36 cellular contexts compared by ENCODE assay signal in the genomic region with DNA sequence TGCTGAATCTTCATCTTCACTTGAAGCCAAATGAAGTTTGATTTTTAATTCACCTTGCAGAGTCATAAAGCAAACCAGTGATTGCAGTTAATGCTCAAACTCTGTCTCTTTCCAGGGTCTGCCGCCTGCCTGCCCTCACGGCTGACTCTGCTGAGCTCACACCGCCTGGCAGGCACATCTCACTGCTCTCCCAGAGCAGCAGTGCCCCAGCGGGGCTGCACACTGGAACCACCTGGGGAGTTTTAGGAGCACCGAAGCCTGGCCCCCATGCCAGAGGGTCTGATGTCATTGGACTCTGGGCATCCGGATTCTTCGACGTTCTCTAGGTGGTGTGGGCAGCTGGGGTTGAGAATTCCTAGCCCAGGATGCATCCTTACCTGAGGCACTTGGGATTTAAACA.
"Had no signal": no experiment of that assay in that cellular context is flagged by ENCODE, and none has a peak within 500 bp of the region (broad histone marks: within the 10 kb centered on the region; RNA-seq: fewer than 3 reads in every experiment).

No MANE protein-coding gene starts in this region.

- H3K36me3 ChIP-seq: ascending aorta, cardiac muscle cell had no signal

- FAIRE-seq: TTC549 had no signal

- ATAC-seq: activated CD4-positive, alpha-beta T cell treated with anti-CD3 and anti-CD28 coated beads for 36 hours; activated CD4-positive, CD25-positive, alpha-beta regulatory T cell treated with anti-CD3 and anti-CD28 coated beads, Interleukin-2, amount 50 U/mL, for 24 hours; activated CD8-positive, alpha-beta memory T cell treated with anti-CD3 and anti-CD28 coated beads, Interleukin-2, amount 10 ng/mL, durations not matched to agents 7 days and 5 days; activated CD8-positive, alpha-beta T cell treated with anti-CD3 and anti-CD28 coated beads for 36 hours; activated naive CD8-positive, alpha-beta T cell treated with anti-CD3 and anti-CD28 coated beads, Interleukin-2, amount 50 U/mL, for 24 hours had no signal

- H3K27me3 ChIP-seq: ascending aorta had no signal

- H3K4me3 Mint-ChIP-seq: activated CD4-positive, alpha-beta T cell treated with anti-CD3 and anti-CD28 coated beads for 36 hours; activated CD4-positive, alpha-beta T cell treated with anti-CD3 and anti-CD28 coated beads, Interleukin-2, amount 10 ng/mL, durations not matched to agents 7 days and 5 days; activated CD8-positive, alpha-beta memory T cell treated with anti-CD3 and anti-CD28 coated beads, Interleukin-2, amount 10 ng/mL, durations not matched to agents 7 days and 5 days; activated CD8-positive, alpha-beta T cell treated with anti-CD3 and anti-CD28 coated beads for 36 hours; activated naive CD4-positive, alpha-beta T cell treated with anti-CD3 and anti-CD28 coated beads, Interleukin-2, amount 10 ng/mL, durations not matched to agents 7 days and 5 days; activated naive CD4-positive, alpha-beta T cell treated with anti-CD3 and anti-CD28 coated beads, Interleukin-2, amount 50 U/mL, for 24 hours; activated naive CD8-positive, alpha-beta T cell; activated naive CD8-positive, alpha-beta T cell treated with anti-CD3 and anti-CD28 coated beads, Interleukin-2, amount 10 ng/mL, durations not matched to agents 7 days and 5 days; activated naive CD8-positive, alpha-beta T cell treated with anti-CD3 and anti-CD28 coated beads, Interleukin-2, amount 50 U/mL, for 24 hours; activated T-cell treated with anti-CD3 and anti-CD28 coated beads, Interleukin-2, amount 50 U/mL, for 24 hours; brain; central memory CD8-positive, alpha-beta T cell; T-helper 1 cell treated with Interleukin-12 subunit alpha and Interleukin-12 subunit beta and Interleukin-4 antibody, amounts not matched to agents 30 μg/mL and 1 μg/mL, for 36 hours; T-helper 2 cell treated with Interferon-gamma antibody and Interleukin-4, amounts not matched to agents 5 μg/mL and 100 μg/mL, for 36 hours had no signal

- H3K36me3 Mint-ChIP-seq: activated CD8-positive, alpha-beta memory T cell treated with anti-CD3 and anti-CD28 coated beads, Interleukin-2, amount 10 ng/mL, durations not matched to agents 7 days and 5 days; activated naive CD4-positive, alpha-beta T cell treated with anti-CD3 and anti-CD28 coated beads, Interleukin-2, amount 10 ng/mL, durations not matched to agents 7 days and 5 days; activated naive CD4-positive, alpha-beta T cell treated with anti-CD3 and anti-CD28 coated beads, Interleukin-2, amount 50 U/mL, for 24 hours; activated naive CD8-positive, alpha-beta T cell; activated naive CD8-positive, alpha-beta T cell treated with anti-CD3 and anti-CD28 coated beads, Interleukin-2, amount 10 ng/mL, durations not matched to agents 7 days and 5 days; brain had no signal

- H3K4me3 ChIP-seq: ascending aorta, cardiac muscle cell had no signal

- DNase-seq: activated CD4-positive, alpha-beta T cell treated with anti-CD3 and anti-CD28 coated beads for 1 hour; activated CD4-positive, alpha-beta T cell treated with anti-CD3 and anti-CD28 coated beads for 36 hours; activated CD4-positive, alpha-beta T cell treated with anti-CD3 and anti-CD28 coated beads for 48 hours; activated CD4-positive, alpha-beta T cell treated with anti-CD3 and anti-CD28 coated beads, Interleukin-2, amount 10 ng/mL, durations not matched to agents 7 days and 5 days; activated CD4-positive, alpha-beta T cell treated with anti-CD3 and anti-CD28 coated beads, Interleukin-2, amount 50 U/mL, for 48 hours; activated CD4-positive, CD25-positive, alpha-beta regulatory T cell; activated CD8-positive, alpha-beta memory T cell treated with anti-CD3 and anti-CD28 coated beads, Interleukin-2, amount 10 ng/mL, durations not matched to agents 7 days and 5 days; activated CD8-positive, alpha-beta memory T cell treated with anti-CD3 and anti-CD28 coated beads, Interleukin-2, amount 50 U/mL, for 48 hours; activated CD8-positive, alpha-beta T cell treated with anti-CD3 and anti-CD28 coated beads for 36 hours; activated effector memory CD4-positive, alpha-beta T cell treated with Interleukin-2 at 50 U/mL for 16 hours; activated gamma-delta T cell; activated naive CD4-positive, alpha-beta T cell treated with anti-CD3 and anti-CD28 coated beads, Interleukin-2, amount 10 ng/mL, durations not matched to agents 7 days and 5 days; activated naive CD4-positive, alpha-beta T cell treated with Interleukin-2 at 50 U/mL for 16 hours; activated naive CD8-positive, alpha-beta T cell treated with anti-CD3 and anti-CD28 coated beads, Interleukin-2, amount 10 ng/mL, durations not matched to agents 7 days and 5 days; activated naive CD8-positive, alpha-beta T cell treated with anti-CD3 and anti-CD28 coated beads, Interleukin-2, amount 50 U/mL, for 24 hours; activated T-cell treated with anti-CD3 and anti-CD28 coated beads, Interleukin-2, amount 50 U/mL, for 24 hours; activated T-cell treated with anti-CD3 and anti-CD28 coated beads, Interleukin-2, amount 50 U/mL, for 48 hours; amygdala; anterior cingulate cortex; caudate nucleus; cerebellar nuclear complex; T-helper 1 cell; T-helper 2 cell; T-helper 9 cell had no signal

- H3K9me3 ChIP-seq: ascending aorta had no signal

- H3K4me1 ChIP-seq: ascending aorta had no signal

- H3K4me1 Mint-ChIP-seq: activated CD4-positive, alpha-beta T cell treated with anti-CD3 and anti-CD28 coated beads for 36 hours; activated CD4-positive, alpha-beta T cell treated with anti-CD3 and anti-CD28 coated beads, Interleukin-2, amount 10 ng/mL, durations not matched to agents 7 days and 5 days; activated CD8-positive, alpha-beta memory T cell treated with anti-CD3 and anti-CD28 coated beads, Interleukin-2, amount 10 ng/mL, durations not matched to agents 7 days and 5 days; activated naive CD4-positive, alpha-beta T cell treated with anti-CD3 and anti-CD28 coated beads, Interleukin-2, amount 10 ng/mL, durations not matched to agents 7 days and 5 days; activated naive CD4-positive, alpha-beta T cell treated with anti-CD3 and anti-CD28 coated beads, Interleukin-2, amount 50 U/mL, for 24 hours; activated naive CD8-positive, alpha-beta T cell treated with anti-CD3 and anti-CD28 coated beads, Interleukin-2, amount 10 ng/mL, durations not matched to agents 7 days and 5 days; activated naive CD8-positive, alpha-beta T cell treated with anti-CD3 and anti-CD28 coated beads, Interleukin-2, amount 50 U/mL, for 24 hours; central memory CD8-positive, alpha-beta T cell had no signal

- H3K27ac ChIP-seq: ascending aorta, cardiac muscle cell, VCaP had no signal

- H3K27ac Mint-ChIP-seq: activated CD4-positive, alpha-beta T cell treated with anti-CD3 and anti-CD28 coated beads for 36 hours; activated CD4-positive, alpha-beta T cell treated with anti-CD3 and anti-CD28 coated beads, Interleukin-2, amount 10 ng/mL, durations not matched to agents 7 days and 5 days; activated CD8-positive, alpha-beta memory T cell treated with anti-CD3 and anti-CD28 coated beads, Interleukin-2, amount 10 ng/mL, durations not matched to agents 7 days and 5 days; activated CD8-positive, alpha-beta T cell treated with anti-CD3 and anti-CD28 coated beads for 36 hours; activated naive CD4-positive, alpha-beta T cell treated with anti-CD3 and anti-CD28 coated beads, Interleukin-2, amount 10 ng/mL, durations not matched to agents 7 days and 5 days; activated naive CD4-positive, alpha-beta T cell treated with anti-CD3 and anti-CD28 coated beads, Interleukin-2, amount 50 U/mL, for 24 hours; activated naive CD8-positive, alpha-beta T cell; activated naive CD8-positive, alpha-beta T cell treated with anti-CD3 and anti-CD28 coated beads, Interleukin-2, amount 10 ng/mL, durations not matched to agents 7 days and 5 days; activated naive CD8-positive, alpha-beta T cell treated with anti-CD3 and anti-CD28 coated beads, Interleukin-2, amount 50 U/mL, for 24 hours; activated T-cell treated with anti-CD3 and anti-CD28 coated beads, Interleukin-2, amount 50 U/mL, for 24 hours; activated T-helper 2 cell treated with anti-CD3 and anti-CD28 coated beads, Interferon-gamma antibody, Interleukin-2, Interleukin-4, amounts not matched to agents 10 μg/mL and 5 μg/mL and 100 μg/mL, durations not matched to agents 14 hours and 24 hours and 36 hours; T-helper 1 cell treated with Interleukin-12 subunit alpha and Interleukin-12 subunit beta and Interleukin-4 antibody, amounts not matched to agents 30 μg/mL and 1 μg/mL, for 36 hours; T-helper 2 cell treated with Interferon-gamma antibody and Interleukin-4, amounts not matched to agents 5 μg/mL and 100 μg/mL, for 36 hours had no signal

- H3K27me3 Mint-ChIP-seq: activated naive CD4-positive, alpha-beta T cell treated with anti-CD3 and anti-CD28 coated beads, Interleukin-2, amount 10 ng/mL, durations not matched to agents 7 days and 5 days; activated naive CD4-positive, alpha-beta T cell treated with anti-CD3 and anti-CD28 coated beads, Interleukin-2, amount 50 U/mL, for 24 hours; activated naive CD8-positive, alpha-beta T cell treated with anti-CD3 and anti-CD28 coated beads, Interleukin-2, amount 10 ng/mL, durations not matched to agents 7 days and 5 days had no signal

- H3K9me3 Mint-ChIP-seq: activated CD4-positive, alpha-beta T cell treated with anti-CD3 and anti-CD28 coated beads, Interleukin-2, amount 10 ng/mL, durations not matched to agents 7 days and 5 days; activated CD8-positive, alpha-beta T cell treated with anti-CD3 and anti-CD28 coated beads for 36 hours; activated naive CD4-positive, alpha-beta T cell treated with anti-CD3 and anti-CD28 coated beads, Interleukin-2, amount 10 ng/mL, durations not matched to agents 7 days and 5 days; activated naive CD4-positive, alpha-beta T cell treated with anti-CD3 and anti-CD28 coated beads, Interleukin-2, amount 50 U/mL, for 24 hours; activated naive CD8-positive, alpha-beta T cell treated with anti-CD3 and anti-CD28 coated beads, Interleukin-2, amount 10 ng/mL, durations not matched to agents 7 days and 5 days; activated naive CD8-positive, alpha-beta T cell treated with anti-CD3 and anti-CD28 coated beads, Interleukin-2, amount 50 U/mL, for 24 hours; activated T-cell treated with anti-CD3 and anti-CD28 coated beads, Interleukin-2, amount 50 U/mL, for 24 hours; activated T-helper 2 cell treated with anti-CD3 and anti-CD28 coated beads, Interferon-gamma antibody, Interleukin-2, Interleukin-4, amounts not matched to agents 10 μg/mL and 5 μg/mL and 100 μg/mL, durations not matched to agents 14 hours and 24 hours and 36 hours; brain; central memory CD8-positive, alpha-beta T cell; T-helper 1 cell treated with Interleukin-12 subunit alpha and Interleukin-12 subunit beta and Interleukin-4 antibody, amounts not matched to agents 30 μg/mL and 1 μg/mL, for 36 hours; T-helper 2 cell treated with Interferon-gamma antibody and Interleukin-4, amounts not matched to agents 5 μg/mL and 100 μg/mL, for 36 hours had no signal
